In the genomic region with DNA sequence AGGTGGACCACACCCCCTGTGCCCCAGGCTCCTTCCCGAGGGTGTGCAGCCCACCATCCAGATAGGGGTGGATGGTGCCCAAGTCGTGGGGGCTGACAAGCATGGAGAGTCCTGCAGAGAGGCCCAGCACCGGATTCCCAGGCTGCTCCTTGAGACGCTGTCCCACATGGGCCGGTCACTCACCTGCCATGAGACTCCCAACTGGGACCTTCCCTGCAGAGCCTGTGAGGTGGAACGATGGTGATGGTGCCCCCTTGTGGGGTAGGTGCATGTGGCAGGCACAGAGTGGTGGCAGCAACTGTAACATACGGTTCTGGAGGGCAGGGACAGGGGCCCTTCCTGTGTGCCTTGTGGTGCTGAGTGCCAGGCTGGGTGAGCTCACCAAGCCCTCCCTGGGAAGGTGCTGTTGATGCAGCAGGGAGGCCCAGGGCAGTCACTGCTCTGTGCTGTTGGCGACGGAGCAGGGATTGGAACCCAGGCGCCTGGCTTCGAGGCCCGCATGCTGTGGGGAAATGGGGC, we compare ENCODE assay signal across 1 cellular context.
TF ChIP-seq lines count a peak whose summit lies in the region.

No MANE protein-coding gene starts in this region.

TF ChIP-seq in IMR-90, 13 proteins besides CTCF, POLR2A, EP300 and RAD21:
- TF ChIP-seq, protein P1, sequence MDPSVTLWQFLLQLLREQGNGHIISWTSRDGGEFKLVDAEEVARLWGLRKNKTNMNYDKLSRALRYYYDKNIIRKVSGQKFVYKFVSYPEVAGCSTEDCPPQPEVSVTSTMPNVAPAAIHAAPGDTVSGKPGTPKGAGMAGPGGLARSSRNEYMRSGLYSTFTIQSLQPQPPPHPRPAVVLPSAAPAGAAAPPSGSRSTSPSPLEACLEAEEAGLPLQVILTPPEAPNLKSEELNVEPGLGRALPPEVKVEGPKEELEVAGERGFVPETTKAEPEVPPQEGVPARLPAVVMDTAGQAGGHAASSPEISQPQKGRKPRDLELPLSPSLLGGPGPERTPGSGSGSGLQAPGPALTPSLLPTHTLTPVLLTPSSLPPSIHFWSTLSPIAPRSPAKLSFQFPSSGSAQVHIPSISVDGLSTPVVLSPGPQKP (IDR thresholded peaks at IDR 0.05; ENCODE audit: borderline replicate concordance, low read depth, low read length) = no peak
- peak; percentile 83 for TF ChIP-seq SMC3 (IDR thresholded peaks at IDR 0.05; ENCODE audit: low read depth, low read length)
